In the genomic region with DNA sequence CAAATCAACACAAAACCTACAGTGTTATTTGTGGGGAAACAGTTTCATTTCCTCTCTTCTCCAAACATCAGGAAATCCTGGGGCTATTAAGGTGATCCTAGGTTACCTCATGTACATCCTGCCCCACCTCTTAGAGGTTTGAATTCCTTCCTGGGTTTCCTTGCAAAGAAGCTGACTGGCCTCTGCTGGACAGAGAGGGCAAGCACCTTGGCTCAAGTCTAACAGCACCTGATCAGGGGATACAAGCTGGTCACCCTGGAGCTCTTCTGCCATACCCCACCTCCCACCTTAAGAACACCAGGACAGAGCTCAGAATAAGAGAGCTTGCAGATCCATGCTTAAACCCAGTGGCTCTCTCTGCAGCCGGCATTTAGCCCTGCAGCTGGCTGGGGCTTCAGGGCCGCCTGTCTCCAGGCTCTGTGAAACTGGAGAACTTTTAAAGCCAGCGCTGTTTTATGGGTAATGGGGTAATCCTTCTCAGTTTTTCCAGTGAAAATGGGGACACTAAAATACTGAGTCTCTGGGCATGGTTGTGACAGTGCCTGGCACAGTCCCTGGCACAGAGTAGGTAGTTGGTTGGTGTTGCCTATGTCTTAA, we compare ENCODE assay signal across 8 cellular contexts.
DNase-seq lines count a peak whose midpoint lies in the region; ATAC-seq and TF ChIP-seq lines count a peak whose summit lies in the region.

No MANE protein-coding gene starts in this region.

- no peaks in the 10 kb centered on the region for H3K36me3 Mint-ChIP-seq in HFFc6 (ENCODE audit: low read depth)
- no peaks in the 10 kb centered on the region for H3K36me3 Mint-ChIP-seq in natural killer cell treated with Interleukin-12 subunit alpha and Interleukin-12 subunit beta and Interleukin-15 and Interleukin-18, amount 100 ng/mL, for 72 hours

- H3K27ac ChIP-seq in WERI-Rb-1 (no peak overlapping the region), upper lobe of right lung (no peak overlapping the region)

- intact Hi-C loops in upper lobe of right lung (cut with DNase I), result no loop called here

- H3K4me1 ChIP-seq in upper lobe of right lung, result no peaks in the 10 kb centered on the region

- DNase-seq in AG08396 (ENCODE audit: low spot score) (peak; percentile 53), HFFc6 (peak; percentile 19), WERI-Rb-1 (peak; percentile 78), upper lobe of right lung (no peak), NCI-H1694 (lab: John Stamatoyannopoulos, UW) (no peak), middle frontal gyrus (ENCODE audit: extremely low spot score, low spot score) (no peak)
- no peak for DNase-seq in natural killer cell treated with Interleukin-12 subunit alpha and Interleukin-12 subunit beta and Interleukin-15 and Interleukin-18, amount 100 ng/mL, for 72 hours (ENCODE audit: low spot score)

- peak; percentile 95 for ATAC-seq in upper lobe of right lung
- no peak for ATAC-seq in natural killer cell treated with Interleukin-12 subunit alpha and Interleukin-12 subunit beta and Interleukin-15 and Interleukin-18, amount 100 ng/mL, for 72 hours

- H3K36me3 ChIP-seq in WERI-Rb-1 (no peaks in the 10 kb centered on the region), upper lobe of right lung (no peaks in the 10 kb centered on the region)

- H3K9me3 ChIP-seq in WERI-Rb-1 (ENCODE audit: severe bottlenecking), result no peaks in the 10 kb centered on the region
- H3K9me3 ChIP-seq in upper lobe of right lung, result no peaks in the 10 kb centered on the region

- H3K4me1 Mint-ChIP-seq in HFFc6 (ENCODE audit: low read depth), result peaks cover 39% of the 10 kb centered on the region
- H3K4me1 Mint-ChIP-seq in natural killer cell treated with Interleukin-12 subunit alpha and Interleukin-12 subunit beta and Interleukin-15 and Interleukin-18, amount 100 ng/mL, for 72 hours (ENCODE audit: low read depth in 2 of 2), result peaks cover 0 to 3% of the 10 kb centered on the region in 2 donors

- TF ChIP-seq CTCF in HFFc6 (IDR thresholded peaks at IDR 0.05) (peak; percentile 73), WERI-Rb-1 (IDR thresholded peaks at IDR 0.05; ENCODE audit: low read depth, low read length) (peak; percentile 88), upper lobe of right lung (IDR thresholded peaks at IDR 0.05) (peak; percentile 50)

- H3K4me3 ChIP-seq in WERI-Rb-1 (ENCODE audit: low read depth, low read length) (no peak overlapping the region), iPS-11a (ENCODE audit: low read depth, low read length) (peak overlapping the region; percentile 33), upper lobe of right lung (no peak overlapping the region)

- H3K4me3 Mint-ChIP-seq in HFFc6, result no peak overlapping the region
- no peak overlapping the region for H3K4me3 Mint-ChIP-seq in natural killer cell treated with Interleukin-12 subunit alpha and Interleukin-12 subunit beta and Interleukin-15 and Interleukin-18, amount 100 ng/mL, for 72 hours

- H3K27ac Mint-ChIP-seq in HFFc6, result no peak overlapping the region
- no peak overlapping the region for H3K27ac Mint-ChIP-seq in natural killer cell treated with Interleukin-12 subunit alpha and Interleukin-12 subunit beta and Interleukin-15 and Interleukin-18, amount 100 ng/mL, for 72 hours

- H3K27me3 ChIP-seq in WERI-Rb-1 (ENCODE audit: insufficient read depth, low read depth, severe bottlenecking), result no peaks in the 10 kb centered on the region
- no peaks in the 10 kb centered on the region for H3K27me3 ChIP-seq in upper lobe of right lung

- no peaks in the 10 kb centered on the region for H3K9me3 Mint-ChIP-seq in HFFc6
- H3K9me3 Mint-ChIP-seq in natural killer cell treated with Interleukin-12 subunit alpha and Interleukin-12 subunit beta and Interleukin-15 and Interleukin-18, amount 100 ng/mL, for 72 hours, result no peaks in the 10 kb centered on the region

- no peaks in the 10 kb centered on the region; the same call in none of the 2 replicates for H3K27me3 Mint-ChIP-seq in HFFc6 (ENCODE audit: insufficient read depth)
- peaks cover 13 to 21% of the 10 kb centered on the region in 2 donors for H3K27me3 Mint-ChIP-seq in natural killer cell treated with Interleukin-12 subunit alpha and Interleukin-12 subunit beta and Interleukin-15 and Interleukin-18, amount 100 ng/mL, for 72 hours

Comparison
In these comparisons a context has a peak if more than half of its experiments do, and no peak if none do; other contexts are left out.
1. DNase-seq: peak in AG08396 (single experiment), HFFc6 (single experiment) and WERI-Rb-1 (single experiment); none in upper lobe of right lung (single experiment), NCI-H1694 (single experiment), middle frontal gyrus (single experiment) and natural killer cell treated with Interleukin-12 subunit alpha and Interleukin-12 subunit beta and Interleukin-15 and Interleukin-18, amount 100 ng/mL, for 72 hours (single experiment).
2. Peak in every context shown above with its lines, with median percentiles within 50 percentile points of each other: CTCF ChIP-seq.